Comparison of ENCODE assay signal across 22 cellular contexts in genomic region chr2:74597456-74597855, GRCh38. TPM values are rescaled to one million over a fixed set of nuclear protein-coding genes. Genes with fewer than 3 reads are reported as not detected.
DNase-seq lines count a peak whose midpoint lies in the region; ATAC-seq and TF ChIP-seq lines count a peak whose summit lies in the region.
"Had no signal": no experiment of that assay in that cellular context is flagged by ENCODE, and none has a peak within 500 bp of the region (broad histone marks: within the 10 kb centered on the region; RNA-seq: fewer than 3 reads in every experiment).

No MANE protein-coding gene starts in this region.

- ATAC-seq in activated T-cell treated with anti-CD3 and anti-CD28 coated beads, Interleukin-2, amount 50 U/mL, for 72 hours (replicated peaks in 1 of 2) = no peak
- ATAC-seq: HCT116, Panc1 had no signal

- no peaks in the 10 kb centered on the region for H3K36me3 Mint-ChIP-seq in activated T-cell treated with anti-CD3 and anti-CD28 coated beads, Interleukin-2, amount 50 U/mL, for 72 hours (ENCODE audit: insufficient read depth in 2 of 2)
- H3K36me3 Mint-ChIP-seq: activated naive CD4-positive, alpha-beta T cell treated with anti-CD3 and anti-CD28 coated beads, Interleukin-2, amount 50 U/mL, for 24 hours; immature natural killer cell had no signal

- no peak for TF ChIP-seq CTCF in VCaP (conservative IDR thresholded peaks at IDR 0.05)

- H3K27ac ChIP-seq in VCaP = peak overlapping the region; percentile 39
- H3K27ac ChIP-seq: esophagus squamous epithelium, SJSA1 had no signal

- no peak overlapping the region for H3K4me3 Mint-ChIP-seq in activated T-cell treated with anti-CD3 and anti-CD28 coated beads, Interleukin-2, amount 50 U/mL, for 72 hours
- H3K4me3 Mint-ChIP-seq: activated naive CD4-positive, alpha-beta T cell treated with anti-CD3 and anti-CD28 coated beads, Interleukin-2, amount 50 U/mL, for 24 hours; immature natural killer cell had no signal

- DNase-seq in DMS 273 (lab: John Stamatoyannopoulos, UW; ENCODE audit: unreplicated experiment) (peak; percentile 95), NCI-H1105 treated with DMSO at 0.1 percent for 48 hours (lab: John Stamatoyannopoulos, UW) (peak; percentile 56), NCI-H446 (lab: John Stamatoyannopoulos, UW) (peak; percentile 78 to 92), HPDE6-E6E7 (ENCODE audit: extremely low spot score) (no peak), cortex of kidney (lab: John Stamatoyannopoulos, UW) (no peak), cerebellum (ENCODE audit: low spot score) (no peak)
- DNase-seq in activated T-cell treated with anti-CD3 and anti-CD28 coated beads, Interleukin-2, amount 50 U/mL, for 72 hours = no peak
- DNase-seq: C1 segment of cervical spinal cord; effector CD4-positive, alpha-beta T cell; esophagus squamous epithelium; head of caudate nucleus; immature natural killer cell; NCI-H774; nucleus accumbens; stimulated activated CD4-positive, alpha-beta T cell treated with anti-CD3 and anti-CD28 coated beads, Interleukin-12 subunit alpha, Interleukin-12 subunit beta, amount 100 ng/mL, for 4 hours had no signal

- no peak overlapping the region for H3K27ac Mint-ChIP-seq in activated T-cell treated with anti-CD3 and anti-CD28 coated beads, Interleukin-2, amount 50 U/mL, for 72 hours
- H3K27ac Mint-ChIP-seq: activated naive CD4-positive, alpha-beta T cell treated with anti-CD3 and anti-CD28 coated beads, Interleukin-2, amount 50 U/mL, for 24 hours; immature natural killer cell had no signal

- H3K9me3 Mint-ChIP-seq in activated T-cell treated with anti-CD3 and anti-CD28 coated beads, Interleukin-2, amount 50 U/mL, for 72 hours = no peaks in the 10 kb centered on the region
- H3K9me3 Mint-ChIP-seq: activated naive CD4-positive, alpha-beta T cell treated with anti-CD3 and anti-CD28 coated beads, Interleukin-2, amount 50 U/mL, for 24 hours; immature natural killer cell had no signal

- H3K4me1 Mint-ChIP-seq in activated T-cell treated with anti-CD3 and anti-CD28 coated beads, Interleukin-2, amount 50 U/mL, for 72 hours (ENCODE audit: low read depth) = peaks cover 11% of the 10 kb centered on the region
- H3K4me1 Mint-ChIP-seq: immature natural killer cell had no signal

- H3K27me3 Mint-ChIP-seq in activated T-cell treated with anti-CD3 and anti-CD28 coated beads, Interleukin-2, amount 50 U/mL, for 72 hours (ENCODE audit: low read depth) = peaks cover 27% of the 10 kb centered on the region

RNA-seq across cellular contexts. Expression of gene DOK1, which starts 42.9 kb away (rescaled TPM):
- 10 to 100 TPM; 20.6 to 25.6 TPM for total RNA-seq in activated T-cell treated with anti-CD3 and anti-CD28 coated beads, Interleukin-2, amount 50 U/mL, for 72 hours
- 2.4 TPM for total RNA-seq in cerebellum

RNA-seq across cellular contexts. Expression of gene LOXL3, which starts 43.7 kb away (rescaled TPM):
- 1 to 10 TPM; 3.1 to 3.6 TPM for total RNA-seq in activated T-cell treated with anti-CD3 and anti-CD28 coated beads, Interleukin-2, amount 50 U/mL, for 72 hours
- total RNA-seq in cerebellum = 7.0 TPM

RNA-seq across cellular contexts. Expression of gene M1AP, which starts 50.7 kb away (rescaled TPM):
- not detected for total RNA-seq in activated T-cell treated with anti-CD3 and anti-CD28 coated beads, Interleukin-2, amount 50 U/mL, for 72 hours
- 0.36 TPM for total RNA-seq in cerebellum
- total RNA-seq: A673, SJSA1, temporal lobe had no signal

RNA-seq across cellular contexts. Expression of gene SEMA4F, which starts 56.6 kb away (rescaled TPM):
- 1 to 10 TPM; 6.4 to 9.7 TPM for total RNA-seq in activated T-cell treated with anti-CD3 and anti-CD28 coated beads, Interleukin-2, amount 50 U/mL, for 72 hours
- 11.2 TPM for total RNA-seq in cerebellum

Comparison
In these comparisons a context has a peak if more than half of its experiments do, and no peak if none do; other contexts are left out.
1. DNase-seq: peak in DMS 273 (single experiment), NCI-H1105 treated with DMSO at 0.1 percent for 48 hours (single experiment) and NCI-H446 (2 of 2); none in HPDE6-E6E7 (single experiment), activated T-cell treated with anti-CD3 and anti-CD28 coated beads, Interleukin-2, amount 50 U/mL, for 72 hours (0 of 2), cortex of kidney (single experiment) and cerebellum (single experiment).